ENCODE assay signal across 26 cellular contexts in genomic region chr17:76758570-76758969, GRCh38.
"Had no signal": no experiment of that assay in that cellular context is flagged by ENCODE, and none has a peak within 500 bp of the region (broad histone marks: within the 10 kb centered on the region; RNA-seq: fewer than 3 reads in every experiment).

No MANE protein-coding gene starts in this region.

- H3K27ac ChIP-seq: coronary artery, dorsolateral prefrontal cortex, epithelial cell of prostate, esophagus squamous epithelium, gastrocnemius medialis, heart right ventricle, left lung, lower lobe of right lung had no signal

- DNase-seq: dermis blood vessel endothelial cell; dorsolateral prefrontal cortex; effector CD4-positive, alpha-beta T cell; effector memory CD4-positive, alpha-beta T cell; erythroblast; esophagus squamous epithelium; foreskin fibroblast; foreskin melanocyte; gastrocnemius medialis; glutamatergic neuron; head of caudate nucleus; heart right ventricle; hippocampal formation; left cardiac atrium; left lung; left ventricle myocardium superior; lower lobe of right lung; mesenchymal stem cell; mucosa of descending colon; naive B cell had no signal

- H3K4me3 ChIP-seq: coronary artery, dorsolateral prefrontal cortex, esophagus squamous epithelium, gastrocnemius medialis, heart right ventricle, left lung, lower lobe of right lung, mucosa of descending colon had no signal

- ATAC-seq: esophagus mucosa, gastrocnemius medialis, heart right ventricle, left cardiac atrium, left lung, left ventricle myocardium superior, lower lobe of right lung, mucosa of descending colon had no signal

- H3K9me3 ChIP-seq: esophagus squamous epithelium, gastrocnemius medialis, heart right ventricle, left lung, lower lobe of right lung, mucosa of descending colon had no signal

- FAIRE-seq: colon, islet of Langerhans, keratinocyte had no signal

- H3K27me3 ChIP-seq: dorsolateral prefrontal cortex, esophagus squamous epithelium, gastrocnemius medialis, heart right ventricle, left lung had no signal

- H3K4me1 ChIP-seq: gastrocnemius medialis, left lung, lower lobe of right lung had no signal
